ENCODE assay signal across 8 cellular contexts in genomic region chr17:81401727-81402529, GRCh38. TPM values are rescaled to one million over a fixed set of nuclear protein-coding genes. Genes with fewer than 3 reads are reported as not detected.
DNase-seq lines count a peak whose midpoint lies in the region; ATAC-seq and TF ChIP-seq lines count a peak whose summit lies in the region.

No MANE protein-coding gene starts in this region.

- H3K27me3 ChIP-seq in heart left ventricle (peaks cover 0 to 15% (median 0%) of the 10 kb centered on the region in 9 donors), skeletal muscle satellite cell (ENCODE audit: control insufficient read depth, insufficient read depth, low read length) (no peaks in the 10 kb centered on the region)

- WGBS in heart left ventricle, 4 donors, result 32 to 52% (median 45%) methylated on average over 18 to 19 of the region's 19 CpGs

- TF ChIP-seq POLR2A in heart left ventricle (IDR thresholded peaks at IDR 0.05), result no peak

- no peak for DNase-seq in activated CD4-positive, alpha-beta T cell treated with anti-CD3 and anti-CD28 coated beads, Interleukin-2, amount 10 ng/mL, durations not matched to agents 24 days and 14 days
- no peak for DNase-seq in activated CD4-positive, alpha-beta T cell treated with anti-CD3 and anti-CD28 coated beads for 4 hours
- DNase-seq in SK-N-MC (ENCODE audit: low read depth, low spot score) (no peak), heart left ventricle (peak in 2 of 5 donors; percentile 74), NCI-H1092 (lab: John Stamatoyannopoulos, UW) (no peak), NCI-H446 (lab: John Stamatoyannopoulos, UW) (no peak)
- no peak for DNase-seq in naive thymus-derived CD8-positive, alpha-beta T cell

- peak in 3 of 4 donors; percentile 6 to 16 (median 7) for ATAC-seq in heart left ventricle
- ATAC-seq in naive thymus-derived CD8-positive, alpha-beta T cell, result no peak

- H3K4me1 ChIP-seq in heart left ventricle (peaks cover 16 to 88% (median 66%) of the 10 kb centered on the region in 12 donors), skeletal muscle satellite cell (ENCODE audit: control insufficient read depth, insufficient read depth, low read length) (peaks cover 70% of the 10 kb centered on the region)

- peak overlapping the region; percentile 95 for H3K4me2 ChIP-seq in skeletal muscle satellite cell (ENCODE audit: low read length)

- peaks cover 3% of the 10 kb centered on the region for H3K36me3 Mint-ChIP-seq in activated CD4-positive, alpha-beta T cell treated with anti-CD3 and anti-CD28 coated beads, Interleukin-2, amount 10 ng/mL, durations not matched to agents 24 days and 14 days (ENCODE audit: low read depth)
- H3K36me3 Mint-ChIP-seq in naive thymus-derived CD8-positive, alpha-beta T cell, result peaks cover 0 to 5% (median 0%) of the 10 kb centered on the region in 3 donors

- H3K4me3 Mint-ChIP-seq in activated CD4-positive, alpha-beta T cell treated with anti-CD3 and anti-CD28 coated beads, Interleukin-2, amount 10 ng/mL, durations not matched to agents 24 days and 14 days, result peak overlapping the region; percentile 2
- H3K4me3 Mint-ChIP-seq in naive thymus-derived CD8-positive, alpha-beta T cell, result peak overlapping the region in 4 of 10 donors; percentile 24 to 68 (median 44)

- H3K27ac ChIP-seq in SK-N-MC (peak overlapping the region; percentile 98), heart left ventricle (peak overlapping the region; percentile 51 to 98 (median 97))

- H3K9me3 ChIP-seq in SK-N-MC (ENCODE audit: low read depth, low read length), result no peaks in the 10 kb centered on the region
- H3K9me3 ChIP-seq in heart left ventricle, result no peaks in the 10 kb centered on the region
- no peaks in the 10 kb centered on the region for H3K9me3 ChIP-seq in skeletal muscle satellite cell (replicated peaks; ENCODE audit: low read length)

- H3K9ac ChIP-seq in SK-N-MC (ENCODE audit: insufficient read length) (peak overlapping the region; percentile 99), skeletal muscle satellite cell (ENCODE audit: low read depth, low read length) (peak overlapping the region; percentile 93)

- intact Hi-C loops in activated CD4-positive, alpha-beta T cell treated with anti-CD3 and anti-CD28 coated beads, Interleukin-2, amount 10 ng/mL, durations not matched to agents 24 days and 14 days (cut with micrococcal nuclease), result no loop called here
- intact Hi-C loops in heart left ventricle (cut with DNase I), result loop anchor here in 4 of 10 donors (1.0 to 5.0 kb wide), 3 partner anchors 17 to 110 kb away; no protein-coding TSS in a partner anchor

- no peak overlapping the region for H3K27ac Mint-ChIP-seq in activated CD4-positive, alpha-beta T cell treated with anti-CD3 and anti-CD28 coated beads, Interleukin-2, amount 10 ng/mL, durations not matched to agents 24 days and 14 days
- H3K27ac Mint-ChIP-seq in naive thymus-derived CD8-positive, alpha-beta T cell, result peak overlapping the region in 1 of 10 donors; percentile 70

- POLR2A ChIA-PET in naive thymus-derived CD8-positive, alpha-beta T cell (lab: Charles Lee), result interaction anchor here (2.4 kb wide), 1 partner anchor 10 kb away, joined by 10 read pairs; no protein-coding TSS in a partner anchor

- H3K4me1 Mint-ChIP-seq in activated CD4-positive, alpha-beta T cell treated with anti-CD3 and anti-CD28 coated beads, Interleukin-2, amount 10 ng/mL, durations not matched to agents 24 days and 14 days, result peaks cover 9% of the 10 kb centered on the region
- peaks cover 8 to 27% (median 20%) of the 10 kb centered on the region in 4 donors for H3K4me1 Mint-ChIP-seq in naive thymus-derived CD8-positive, alpha-beta T cell

- peaks cover 60% of the 10 kb centered on the region for H3K27me3 Mint-ChIP-seq in activated CD4-positive, alpha-beta T cell treated with anti-CD3 and anti-CD28 coated beads, Interleukin-2, amount 10 ng/mL, durations not matched to agents 24 days and 14 days
- peaks cover 24 to 88% (median 41%) of the 10 kb centered on the region in 5 donors for H3K27me3 Mint-ChIP-seq in naive thymus-derived CD8-positive, alpha-beta T cell

- H3K4me3 ChIP-seq in SK-N-MC (peak overlapping the region; percentile 98), heart left ventricle (peak overlapping the region in 8 of 12 donors; percentile 6 to 95 (median 80)), skeletal muscle satellite cell (ENCODE audit: low read length) (peak overlapping the region; percentile 7)

- H3K36me3 ChIP-seq in SK-N-MC (ENCODE audit: insufficient read depth, low read length), result peaks cover 34% of the 10 kb centered on the region
- no peaks in the 10 kb centered on the region for H3K36me3 ChIP-seq in heart left ventricle
- H3K36me3 ChIP-seq in skeletal muscle satellite cell (ENCODE audit: insufficient read depth, low read length), result no peaks in the 10 kb centered on the region

- no peaks in the 10 kb centered on the region for H3K9me3 Mint-ChIP-seq in activated CD4-positive, alpha-beta T cell treated with anti-CD3 and anti-CD28 coated beads, Interleukin-2, amount 10 ng/mL, durations not matched to agents 24 days and 14 days
- peaks cover 0 to 2% (median 0%) of the 10 kb centered on the region in 9 donors for H3K9me3 Mint-ChIP-seq in naive thymus-derived CD8-positive, alpha-beta T cell

- TF ChIP-seq CTCF in heart left ventricle (IDR thresholded peaks at IDR 0.05), result peak in 10 of 12 donors; percentile 6 to 47 (median 24)

RNA-seq across cellular contexts. Expression of gene BAHCC1, which starts 6.7 kb away (rescaled TPM):
- 0.05 TPM in 1 of 2 replicates, not detected in the other for total RNA-seq in activated CD4-positive, alpha-beta T cell treated with anti-CD3 and anti-CD28 coated beads, Interleukin-2, amount 10 ng/mL, durations not matched to agents 24 days and 14 days
- total RNA-seq in heart left ventricle, result 10 to 100 TPM in 3 of 9 donors, 1 to 10 TPM in 6; 6.0 to 19.6 (median 9.3) TPM
- polyA plus RNA-seq in heart left ventricle, result 1 to 10 TPM; 7.6 to 8.5 TPM
- 7.9 and 8.3 TPM in 2 replicates for total RNA-seq in skeletal muscle satellite cell (2012; rRNA removed)
- not detected for total RNA-seq in naive thymus-derived CD8-positive, alpha-beta T cell
- polyA plus RNA-seq in naive thymus-derived CD8-positive, alpha-beta T cell, result not detected

Comparison
In these comparisons a context has a peak if more than half of its experiments do, and no peak if none do; other contexts are left out.
1. H3K4me3 ChIP-seq: peak in every context shown above with its lines; median percentile 98 in SK-N-MC; 80 in heart left ventricle; 7 in skeletal muscle satellite cell.
2. ATAC-seq: peak in heart left ventricle (3 of 4); none in naive thymus-derived CD8-positive, alpha-beta T cell (0 of 2).